ENCODE assay signal across 31 cellular contexts in genomic region chr18:31430554-31430953, GRCh38. TPM values are rescaled to one million over a fixed set of nuclear protein-coding genes. Genes with fewer than 3 reads are reported as not detected.
"Had no signal": no experiment of that assay in that cellular context is flagged by ENCODE, and none has a peak within 500 bp of the region (broad histone marks: within the 10 kb centered on the region; RNA-seq: fewer than 3 reads in every experiment).

No MANE protein-coding gene starts in this region.

- DNase-seq: activated CD4-positive, alpha-beta T cell treated with anti-CD3 and anti-CD28 coated beads for 36 hours; activated CD4-positive, CD25-positive, alpha-beta regulatory T cell; activated effector memory CD4-positive, alpha-beta T cell treated with Interleukin-2 at 50 U/mL for 16 hours; activated naive CD4-positive, alpha-beta T cell treated with Interleukin-2 at 50 U/mL for 16 hours; anterior cingulate cortex; effector CD8-positive, alpha-beta T cell; head of caudate nucleus; hippocampal formation; midbrain; naive thymus-derived CD8-positive, alpha-beta T cell; nucleus accumbens; pancreas; retina; sigmoid colon; small intestine; stimulated activated CD4-positive, alpha-beta T cell treated with anti-CD3 and anti-CD28 coated beads, Interleukin-1b, Interleukin-23, amount 100 ng/mL, for 48 hours; stimulated activated CD4-positive, alpha-beta T cell treated with anti-CD3 and anti-CD28 coated beads, Interleukin-4, amount 100 ng/mL, for 4 hours; stimulated activated CD8-positive, alpha-beta memory T cell treated with anti-CD3 and anti-CD28 coated beads, Interleukin-4, amount 100 ng/mL, for 48 hours; stimulated activated naive CD8-positive, alpha-beta T cell treated with anti-CD3 and anti-CD28 coated beads, Interleukin-15, amount 100 ng/mL, for 72 hours; substantia nigra; T-helper 2 cell had no signal

- H3K27ac ChIP-seq: pancreas, prostate gland, sigmoid colon had no signal

- H3K9me3 ChIP-seq: pancreas, prostate gland, sigmoid colon had no signal

- H3K4me1 ChIP-seq: pancreas, prostate gland, sigmoid colon had no signal

- H3K27me3 ChIP-seq: pancreas, sigmoid colon had no signal

- H3K4me3 ChIP-seq: pancreas, prostate gland, sigmoid colon had no signal

- H3K36me3 ChIP-seq: pancreas, prostate gland, sigmoid colon had no signal

- FAIRE-seq: colon, endometrium, pancreas, small intestine had no signal

RNA-seq across cellular contexts. Expression of gene DSG3, which starts 17.0 kb away (rescaled TPM):
- total RNA-seq: activated CD4-positive, alpha-beta T cell treated with anti-CD3 and anti-CD28 coated beads for 36 hours; dermis microvascular lymphatic vessel endothelial cell; epithelial cell of proximal tubule; fibroblast of lung; naive thymus-derived CD8-positive, alpha-beta T cell; neural crest cell; pancreas; sigmoid colon had no signal
- polyA plus RNA-seq: naive thymus-derived CD8-positive, alpha-beta T cell had no signal

RNA-seq across cellular contexts. Expression of gene DSG4, which starts 54.0 kb away (rescaled TPM):
- total RNA-seq: activated CD4-positive, alpha-beta T cell treated with anti-CD3 and anti-CD28 coated beads for 36 hours; dermis microvascular lymphatic vessel endothelial cell; epithelial cell of proximal tubule; fibroblast of lung; fibroblast of villous mesenchyme; kidney epithelial cell; naive thymus-derived CD8-positive, alpha-beta T cell; neural crest cell; pancreas; sigmoid colon; ureter had no signal
- polyA plus RNA-seq: fibroblast of lung; naive thymus-derived CD8-positive, alpha-beta T cell; pancreas had no signal
